8 cellular contexts compared by ENCODE assay signal in the genomic region with DNA sequence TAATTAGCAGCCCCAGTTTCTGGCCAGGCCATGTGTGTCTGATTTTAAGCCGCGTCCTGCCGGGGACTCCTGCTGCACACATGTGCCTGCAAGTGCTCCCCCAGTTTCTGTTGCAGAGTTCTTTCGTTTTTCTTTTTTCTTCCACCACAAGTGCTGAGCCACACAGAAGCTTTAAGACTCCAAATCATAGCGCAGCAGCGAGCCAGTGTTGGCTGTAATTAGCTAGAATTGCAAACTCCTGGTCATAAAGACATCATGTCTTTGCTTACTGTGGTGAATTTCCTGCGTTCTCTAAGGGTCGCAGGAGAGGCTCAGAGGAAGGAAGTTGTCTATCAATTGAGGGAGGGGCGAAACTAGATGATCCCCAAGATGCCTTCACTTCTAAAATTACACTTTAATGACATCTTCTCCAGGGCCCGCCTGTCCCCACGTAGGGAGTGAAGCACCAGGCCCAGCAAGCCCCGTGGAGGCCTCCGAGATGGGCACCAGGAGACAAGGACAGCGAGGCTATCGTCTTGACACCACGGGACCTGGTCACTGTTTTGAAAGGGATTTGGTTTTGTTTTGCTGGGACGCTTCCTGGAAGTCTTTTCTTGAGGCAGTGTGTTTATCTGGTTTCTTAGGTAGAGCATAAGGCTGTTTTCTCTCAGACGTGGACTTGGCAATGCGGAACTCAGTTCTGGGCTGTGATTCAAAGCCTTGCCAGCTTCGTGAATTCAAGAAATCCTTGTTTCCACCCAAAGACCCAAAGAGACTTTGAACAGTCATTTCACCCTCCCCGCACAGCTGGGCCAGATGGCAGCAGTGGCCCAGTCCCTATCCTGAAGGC.
DNase-seq lines count a peak whose midpoint lies in the region; ATAC-seq and TF ChIP-seq lines count a peak whose summit lies in the region.

No MANE protein-coding gene starts in this region.

- TF ChIP-seq CTCF in A673 (conservative IDR thresholded peaks at IDR 0.05; ENCODE audit: low read depth, low read length) = no peak

- H3K4me3 ChIP-seq in A673 (ENCODE audit: low read depth, low read length, poor library complexity, severe bottlenecking) = no peak overlapping the region
- peak overlapping the region; percentile 34 for H3K4me3 ChIP-seq in rectal smooth muscle tissue (ENCODE audit: low read length)

- intact Hi-C loops in A673 (cut with micrococcal nuclease; ENCODE audit: unreplicated experiment) = no loop called here

- H3K4me3 Mint-ChIP-seq in activated naive CD8-positive, alpha-beta T cell treated with anti-CD3 and anti-CD28 coated beads, Interleukin-2, amount 10 ng/mL, durations not matched to agents 7 days and 5 days = peak overlapping the region; percentile 82

- BruUV-seq in A673 (replicated peaks; lab: Mats Ljungman, UMichigan) = no TSS peak

- H3K27ac ChIP-seq in A673 (ENCODE audit: low read depth, low read length, poor library complexity, severe bottlenecking) = peak overlapping the region; percentile 55
- peak overlapping the region; percentile 21 for H3K27ac ChIP-seq in rectal smooth muscle tissue (ENCODE audit: low read depth, low read length)

- peaks cover 62% of the 10 kb centered on the region for H3K4me1 Mint-ChIP-seq in activated naive CD8-positive, alpha-beta T cell treated with anti-CD3 and anti-CD28 coated beads, Interleukin-2, amount 10 ng/mL, durations not matched to agents 7 days and 5 days

- POLR2A ChIA-PET in A673 (lab: Charles Lee; ENCODE audit: low non-redundant PET) = no interaction called here
- POLR2A ChIA-PET in activated naive CD8-positive, alpha-beta T cell treated with anti-CD3 and anti-CD28 coated beads, Interleukin-2, amount 10 ng/mL, durations not matched to agents 7 days and 5 days (lab: Charles Lee) = interaction anchor here (0.8 to 3.3 kb wide), 12 partner anchors 9 to 71 kb away, joined by 3 to 27 read pairs (median 5); partner anchors contain the start of gene UBASH3B

- peak; percentile 51 for DNase-seq in A673 (ENCODE audit: low spot score)
- no peak for DNase-seq in activated naive CD8-positive, alpha-beta T cell treated with anti-CD3 and anti-CD28 coated beads, Interleukin-2, amount 10 ng/mL, durations not matched to agents 7 days and 5 days
- DNase-seq in NCI-H2171 treated with DMSO at 0.1 percent for 48 hours (lab: John Stamatoyannopoulos, UW) = no peak
- no peak for DNase-seq in DMS53 (lab: John Stamatoyannopoulos, UW)
- DNase-seq in SIG-M5 treated with dmso at 0.1 percent for 504 hours (lab: John Stamatoyannopoulos, UW; ENCODE audit: unreplicated experiment) = no peak

- ATAC-seq in GM19351 (IDR thresholded peaks at IDR 0.05; ENCODE audit: unreplicated experiment) = peak; percentile 84
- ATAC-seq in HG03521 (IDR thresholded peaks at IDR 0.05; ENCODE audit: unreplicated experiment) = peak; percentile 84
- peak; percentile 72 for ATAC-seq in activated naive CD8-positive, alpha-beta T cell treated with anti-CD3 and anti-CD28 coated beads, Interleukin-2, amount 10 ng/mL, durations not matched to agents 7 days and 5 days (ENCODE audit: low read depth)

- H3K9ac ChIP-seq in rectal smooth muscle tissue (ENCODE audit: low read length) = no peak overlapping the region

- CTCF ChIA-PET in A673 (lab: Charles Lee) = no interaction called here

- H3K27me3 Mint-ChIP-seq in activated naive CD8-positive, alpha-beta T cell treated with anti-CD3 and anti-CD28 coated beads, Interleukin-2, amount 10 ng/mL, durations not matched to agents 7 days and 5 days = no peaks in the 10 kb centered on the region

- H3K4me1 ChIP-seq in A673 (ENCODE audit: insufficient read depth, low read length, poor library complexity, severe bottlenecking) (peaks cover 17% of the 10 kb centered on the region), rectal smooth muscle tissue (ENCODE audit: control insufficient read depth, insufficient read depth, low read length) (no peaks in the 10 kb centered on the region)

- H3K9me3 ChIP-seq in A673 (ENCODE audit: low read depth, low read length, poor library complexity, severe bottlenecking) = no peaks in the 10 kb centered on the region

- H3K27ac Mint-ChIP-seq in activated naive CD8-positive, alpha-beta T cell treated with anti-CD3 and anti-CD28 coated beads, Interleukin-2, amount 10 ng/mL, durations not matched to agents 7 days and 5 days = peak overlapping the region; percentile 93

- H3K36me3 Mint-ChIP-seq in activated naive CD8-positive, alpha-beta T cell treated with anti-CD3 and anti-CD28 coated beads, Interleukin-2, amount 10 ng/mL, durations not matched to agents 7 days and 5 days = peaks cover 22% of the 10 kb centered on the region

- no peaks in the 10 kb centered on the region for H3K36me3 ChIP-seq in A673 (ENCODE audit: insufficient read depth, low read length, poor library complexity, severe bottlenecking)
- no peaks in the 10 kb centered on the region for H3K36me3 ChIP-seq in rectal smooth muscle tissue (ENCODE audit: control insufficient read depth, insufficient read depth, low read length)

- H3K27me3 ChIP-seq in A673 (replicated peaks; ENCODE audit: insufficient read depth, low read depth, low read length, poor library complexity) (no peaks in the 10 kb centered on the region), rectal smooth muscle tissue (ENCODE audit: control insufficient read depth, insufficient read depth, low read length) (no peaks in the 10 kb centered on the region)

- H3K9me3 Mint-ChIP-seq in activated naive CD8-positive, alpha-beta T cell treated with anti-CD3 and anti-CD28 coated beads, Interleukin-2, amount 10 ng/mL, durations not matched to agents 7 days and 5 days = no peaks in the 10 kb centered on the region
